ENCODE assay signal across 17 cellular contexts in the genomic region with DNA sequence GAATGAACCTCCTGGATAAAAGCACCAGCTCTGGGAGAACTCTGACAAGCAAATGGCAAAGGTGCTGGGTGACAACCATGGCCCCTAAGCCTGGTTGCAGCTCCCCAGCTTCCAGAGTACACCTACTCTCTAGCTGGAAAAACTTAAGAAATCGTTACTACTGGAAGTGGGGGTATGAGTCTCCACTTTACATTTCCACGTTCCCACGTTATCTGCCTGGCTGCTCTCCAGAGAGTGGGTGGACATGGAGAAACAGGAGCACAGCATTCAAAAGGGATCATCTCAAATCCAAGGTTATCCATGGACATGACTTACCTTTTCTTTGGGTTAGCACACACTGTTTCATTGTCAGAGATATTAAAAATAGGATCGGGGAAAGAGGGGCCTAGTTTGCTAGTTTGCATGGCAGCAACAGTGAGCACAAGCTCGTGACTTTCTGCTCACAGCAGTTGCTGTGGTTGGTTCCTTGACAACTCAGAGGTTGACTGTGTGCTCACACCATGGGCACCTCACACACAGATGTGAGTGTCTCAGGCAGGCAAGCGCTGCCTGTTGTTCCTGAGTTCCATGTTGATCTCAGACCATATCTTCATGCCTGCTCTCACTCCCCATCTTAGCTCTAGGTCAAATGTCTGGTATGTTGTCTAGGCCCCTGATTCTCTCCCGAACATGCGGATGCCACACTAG. TPM values are rescaled to one million over a fixed set of nuclear protein-coding genes. Genes with fewer than 3 reads are reported as not detected.
A peak's percentile ranks its signal among the peaks of the same experiment; 100 is the strongest.
DNase-seq lines count a peak whose midpoint lies in the region; ATAC-seq and TF ChIP-seq lines count a peak whose summit lies in the region.
"Had no signal": no experiment of that assay in that cellular context is flagged by ENCODE, and none has a peak within 500 bp of the region (broad histone marks: within the 10 kb centered on the region; RNA-seq: fewer than 3 reads in every experiment).

No MANE protein-coding gene starts in this region.

- H3K27ac ChIP-seq in spleen: peak overlapping the region in 6 of 8 donors; percentile 3 to 94 (median 68)
- H3K27ac ChIP-seq in ovary: no peak overlapping the region
- H3K27ac ChIP-seq: VCaP had no signal

- no peaks in the 10 kb centered on the region for H3K27me3 ChIP-seq in spleen (replicated peaks in 1 of 7)
- H3K27me3 ChIP-seq in ovary: no peaks in the 10 kb centered on the region

- peak; percentile 24 for ATAC-seq in GM18868 (IDR thresholded peaks at IDR 0.05; ENCODE audit: unreplicated experiment)
- no peak for ATAC-seq in HG03108 (IDR thresholded peaks at IDR 0.05; ENCODE audit: unreplicated experiment)
- ATAC-seq: CD8-positive, alpha-beta T cell; naive thymus-derived CD4-positive, alpha-beta T cell; Panc1 had no signal

- TF ChIP-seq POLR2A in spleen (IDR thresholded peaks at IDR 0.05) (no peak), ovary (IDR thresholded peaks at IDR 0.05) (no peak)

- TF ChIP-seq CTCF in spleen (IDR thresholded peaks at IDR 0.05 in 8 of 11, conservative IDR thresholded peaks at IDR 0.05 in 3 of 11) (no peak), ovary (IDR thresholded peaks at IDR 0.05) (no peak)

- DNase-seq in NCI-H526 treated with DMSO at 0.1 percent for 48 hours (lab: John Stamatoyannopoulos, UW) (peak; percentile 58), dermis blood vessel endothelial cell (peak; percentile 0), spleen (no peak), ovary (no peak), HCEC 1CT (no peak)
- DNase-seq: activated CD4-positive, alpha-beta T cell treated with anti-CD3 and anti-CD28 coated beads, Interleukin-2, amount 50 U/mL, for 4 hours; activated CD8-positive, alpha-beta memory T cell treated with anti-CD3 and anti-CD28 coated beads, Interleukin-2, amount 50 U/mL, for 4 hours; activated naive CD8-positive, alpha-beta T cell treated with anti-CD3 and anti-CD28 coated beads for 36 hours; CD8-positive, alpha-beta T cell; naive thymus-derived CD4-positive, alpha-beta T cell; NCI-H1417; NCI-H446 treated with DMSO at 0.1 percent for 48 hours; stimulated activated CD4-positive, alpha-beta T cell treated with anti-CD3 and anti-CD28 coated beads, Interleukin-1b, Interleukin-23, amount 100 ng/mL, for 48 hours had no signal

- WGBS in spleen, 5 donors: 80 to 85% (median 82%) methylated on average over 8 of the region's 8 CpGs
- 54 to 61% (median 54%) methylated on average over 8 of the region's 8 CpGs for WGBS in ovary, 3 donors

- TF ChIP-seq EP300 in ovary (IDR thresholded peaks at IDR 0.05): no peak

- H3K4me1 ChIP-seq in spleen (peaks cover 22 to 82% (median 64%) of the 10 kb centered on the region in 6 donors), ovary (ENCODE audit: insufficient read depth) (peaks cover 3% of the 10 kb centered on the region)

- H3K36me3 ChIP-seq in spleen: peaks cover 0 to 12% (median 0%) of the 10 kb centered on the region in 6 donors
- H3K36me3 ChIP-seq in ovary: no peaks in the 10 kb centered on the region

- intact Hi-C loops in spleen (cut with DNase I; ENCODE audit: low total_unique reads) (no loop called here), ovary (cut with DNase I) (no loop called here)

- H3K4me3 ChIP-seq in spleen (no peak overlapping the region), ovary (no peak overlapping the region)

- H3K9me3 ChIP-seq in spleen (no peaks in the 10 kb centered on the region), ovary (no peaks in the 10 kb centered on the region)

RNA-seq across cellular contexts. Expression of a gene that starts 32.5 kb away (rescaled TPM):
- total RNA-seq in dermis blood vessel endothelial cell (36.9 and 56.6 TPM in 2 replicates), spleen (100 to 1,000 TPM in 6 of 7 donors, 10 to 100 TPM in 1; 79.5 to 132 (median 109) TPM), ovary (10 to 100 TPM; 22.2 to 47.2 (median 30.8) TPM)
- polyA plus RNA-seq in spleen (100 to 1,000 TPM in 1 of 3 donors, 10 to 100 TPM in 2; 75.9 to 129 (median 98.2) TPM), ovary (10 to 100 TPM; 29.0 to 62.6 TPM)

RNA-seq across cellular contexts. Expression of a gene that starts 45.7 kb away (rescaled TPM):
- 92.1 and 98.0 TPM in 2 replicates for total RNA-seq in dermis blood vessel endothelial cell
- 10 to 100 TPM; 50.2 to 82.0 (median 63.4) TPM for total RNA-seq in spleen
- polyA plus RNA-seq in spleen: 10 to 100 TPM; 77.4 to 85.0 (median 82.5) TPM
- total RNA-seq in ovary: 10 to 100 TPM; 40.8 to 74.0 (median 54.4) TPM
- polyA plus RNA-seq in ovary: 10 to 100 TPM; 24.8 to 51.4 TPM

Comparison
In these comparisons a context has a peak if more than half of its experiments do, and no peak if none do; other contexts are left out.
1. DNase-seq: peak in NCI-H526 treated with DMSO at 0.1 percent for 48 hours (single experiment) and dermis blood vessel endothelial cell (single experiment); none in spleen (single experiment), ovary (0 of 5) and HCEC 1CT (single experiment).
2. H3K27ac ChIP-seq: peak in spleen (6 of 8); none in ovary (0 of 2).